Comparison of ENCODE assay signal across 21 cellular contexts in the genomic region with DNA sequence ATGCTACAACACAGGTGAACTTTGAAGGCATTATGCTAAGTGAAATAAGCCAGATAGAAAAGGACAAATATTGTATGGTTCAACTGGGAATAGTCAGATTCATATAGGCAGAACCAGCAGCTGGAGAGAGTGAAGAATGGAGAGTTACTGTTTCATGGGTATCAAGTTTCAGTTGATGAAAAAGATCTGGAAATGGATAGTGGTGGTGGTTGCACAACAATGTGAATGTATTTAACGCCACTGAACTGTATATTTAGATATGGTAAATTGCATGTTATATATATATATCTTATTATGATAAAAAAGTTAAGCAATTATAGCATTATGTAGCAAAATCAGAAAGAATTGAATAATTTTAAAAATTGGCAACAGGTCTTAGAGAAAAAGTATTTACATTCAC. TPM values are rescaled to one million over a fixed set of nuclear protein-coding genes. Genes with fewer than 3 reads are reported as not detected.
DNase-seq lines count a peak whose midpoint lies in the region; ATAC-seq and TF ChIP-seq lines count a peak whose summit lies in the region.
"Had no signal": no experiment of that assay in that cellular context is flagged by ENCODE, and none has a peak within 500 bp of the region (broad histone marks: within the 10 kb centered on the region; RNA-seq: fewer than 3 reads in every experiment).

No MANE protein-coding gene starts in this region.

- no peak for ATAC-seq in GM19397 (IDR thresholded peaks at IDR 0.05; ENCODE audit: unreplicated experiment)
- ATAC-seq: effector memory CD8-positive, alpha-beta T cell had no signal

- TF ChIP-seq CTCF in fibroblast of villous mesenchyme (IDR thresholded peaks at IDR 0.05; ENCODE audit: insufficient read depth, low read depth, low read length) = no peak

- H3K4me3 ChIP-seq in fibroblast of villous mesenchyme (ENCODE audit: low read depth, low read length) = no peak overlapping the region
- H3K4me3 ChIP-seq: cardiac muscle cell, right atrium auricular region, SK-N-MC had no signal

- DNase-seq in NCI-H2029 treated with DMSO at 0.1 percent for 48 hours (lab: John Stamatoyannopoulos, UW) (peak; percentile 37), NCI-H2029 (lab: John Stamatoyannopoulos, UW) (no peak), MV-4-11 (lab: John Stamatoyannopoulos, UW) (peak; percentile 44), NCI-H748 treated with DMSO at 0.1 percent for 48 hours (lab: John Stamatoyannopoulos, UW) (peak; percentile 5), fibroblast of villous mesenchyme (ENCODE audit: low read depth) (peak; percentile 38), pons (ENCODE audit: low spot score) (no peak), nucleus accumbens (lab: John Stamatoyannopoulos, UW) (no peak)
- DNase-seq: ACHN; activated naive CD8-positive, alpha-beta T cell treated with anti-CD3 and anti-CD28 coated beads for 36 hours; activated T-cell treated with anti-CD3 and anti-CD28 coated beads, Interleukin-2, amount 50 U/mL, for 48 hours; DND-41; effector memory CD8-positive, alpha-beta T cell; hippocampal formation; kidney glomerular epithelial cell; midbrain; NCI-H1930; stimulated activated CD4-positive, alpha-beta T cell treated with anti-CD3 and anti-CD28 coated beads, Interleukin-1b, Interleukin-23, amount 100 ng/mL, for 48 hours had no signal

RNA-seq across cellular contexts. Expression of a gene that starts 3.9 kb away (rescaled TPM):
- total RNA-seq in fibroblast of villous mesenchyme = 25.1 and 43.6 TPM in 2 replicates

Comparison
In these comparisons a context has a peak if more than half of its experiments do, and no peak if none do; other contexts are left out.
1. DNase-seq: peak in NCI-H2029 treated with DMSO at 0.1 percent for 48 hours (single experiment), MV-4-11 (single experiment), NCI-H748 treated with DMSO at 0.1 percent for 48 hours (single experiment) and fibroblast of villous mesenchyme (single experiment); none in NCI-H2029 (single experiment), pons (single experiment) and nucleus accumbens (0 of 56).